ENCODE assay signal across 8 cellular contexts in genomic region chr6:26956078-26956600, GRCh38.
DNase-seq lines count a peak whose midpoint lies in the region; ATAC-seq, FAIRE-seq and TF ChIP-seq lines count a peak whose summit lies in the region.
"Not testable (repeated sequence)": the region's sequence is repeated elsewhere in the genome, so short reads cannot be mapped to it uniquely, and the experiment has no call there.

No MANE protein-coding gene starts in this region.

- H3K9ac ChIP-seq in GM23248, result peak overlapping the region; percentile 73; the same call in 1 of the 2 replicates
- peak overlapping the region in 3 of 4 experiments; percentile 29 to 82 (median 51); a peak in 4 of 7 replicates for H3K9ac ChIP-seq in H1 (replicated peaks in 1 of 4; ENCODE audit: extremely low read depth in 1 of 4, low read depth in 3 of 4, low read length in 3 of 4)
- H3K9ac ChIP-seq in skeletal muscle tissue (ENCODE audit: low read depth in 1 of 3, low read length in 3 of 3), result peak overlapping the region in 1 of 3 donors; percentile 8

- H3K27me3 Mint-ChIP-seq in activated T-cell treated with anti-CD3 and anti-CD28 coated beads, Interleukin-2, amount 50 U/mL, for 4 hours (ENCODE audit: low read depth), result not testable (repeated sequence)

- not testable (repeated sequence) for H3K36me3 Mint-ChIP-seq in activated T-cell treated with anti-CD3 and anti-CD28 coated beads, Interleukin-2, amount 50 U/mL, for 4 hours (ENCODE audit: insufficient read depth)

- H3K4me3 ChIP-seq in GM23248 (peak overlapping the region; percentile 85), SJSA1 (peak overlapping the region; percentile 49), H1 (ENCODE audit: extremely low read depth in 1 of 4, insufficient read depth in 2 of 4, low read depth in 3 of 4, low read length in 4 of 4) (peak overlapping the region; percentile 43 to 60 (median 43); a peak in 7 of 8 replicates), left lung (peak overlapping the region; percentile 40 to 60), skeletal muscle tissue (ENCODE audit: low read length in 3 of 3) (peak overlapping the region; percentile 63 to 67 (median 65)), aorta (ENCODE audit: low read length in 2 of 2) (peak overlapping the region; percentile 36 to 41)

- H3K79me1 ChIP-seq in H1 (ENCODE audit: low read depth, low read length), result not testable (repeated sequence)

- H3K4me1 ChIP-seq in GM23248 (ENCODE audit: insufficient read depth); SJSA1 (replicated peaks); H1 (replicated peaks in 1 of 4; ENCODE audit: control insufficient read depth in 3 of 4, insufficient read depth in 4 of 4, low read length in 3 of 4); left lung; skeletal muscle tissue (ENCODE audit: control insufficient read depth in 3 of 3, insufficient read depth in 3 of 3, low read length in 3 of 3); aorta (ENCODE audit: control insufficient read depth in 1 of 2, insufficient read depth in 2 of 2, low read length in 2 of 2): not testable (repeated sequence)

- H4K8ac ChIP-seq in H1 (ENCODE audit: extremely low read depth, insufficient read depth, low read length), result not testable (repeated sequence)

- H4K91ac ChIP-seq in H1 (replicated peaks; ENCODE audit: insufficient read length, low read length), result not testable (repeated sequence)

- not testable (repeated sequence) for TF ChIP-seq POLR2A in H1 (IDR thresholded peaks at IDR 0.05; ENCODE audit: control extremely low read depth in 1 of 2, low read depth in 2 of 2, low read length in 2 of 2)

- not testable (repeated sequence) for H2AK5ac ChIP-seq in H1 (ENCODE audit: low read depth, low read length)

- H2BK12ac ChIP-seq in H1 (ENCODE audit: low read depth, low read length), result not testable (repeated sequence)

- POLR2A ChIA-PET in H1 (lab: Charles Lee; ENCODE audit: partially characterized antibody), result interaction anchor here (1.1 kb wide), 1 partner anchor 191 kb away, joined by 4 read pairs; a partner anchor contains a TSS

- intact Hi-C loops in left lung (cut with DNase I); aorta (cut with DNase I): not testable (repeated sequence)

- DNase-seq in GM23248 (peak; percentile 57), NCI-H2081 (lab: John Stamatoyannopoulos, UW) (peak; percentile 74 to 92), SJSA1 (ENCODE audit: low read depth in 1 of 2, low spot score in 2 of 2) (peak; percentile 61 to 71), H1 (ENCODE audit: low read depth in 1 of 2, low spot score in 2 of 2) (peak; percentile 15 to 67), left lung (peak in 1 of 2 donors; percentile 32), aorta (peak in 1 of 2 donors; percentile 49)
- DNase-seq in activated T-cell treated with anti-CD3 and anti-CD28 coated beads, Interleukin-2, amount 50 U/mL, for 4 hours, result peak; percentile 27

- not testable (repeated sequence) for H3K4ac ChIP-seq in H1 (replicated peaks; ENCODE audit: insufficient read length, low read depth, low read length)

- H4K5ac ChIP-seq in H1 (ENCODE audit: insufficient read length, low read depth, low read length), result not testable (repeated sequence)

- not testable (repeated sequence) for TF ChIP-seq RAD21 in H1 (IDR thresholded peaks at IDR 0.05 in 1 of 2, conservative IDR thresholded peaks at IDR 0.05 in 1 of 2; ENCODE audit: low read depth in 2 of 2, low read length in 2 of 2)

- not testable (repeated sequence) for H3K9me3 ChIP-seq in GM23248 (ENCODE audit: low read depth); SJSA1 (replicated peaks); H1 (ENCODE audit: insufficient read depth in 2 of 2, low read depth in 1 of 2, low read length in 1 of 2); left lung; skeletal muscle tissue (ENCODE audit: control insufficient read depth in 3 of 3, low read length in 3 of 3); aorta (ENCODE audit: control insufficient read depth, low read length)

- peak overlapping the region; percentile 86 for H2AFZ ChIP-seq in GM23248
- H2AFZ ChIP-seq in H1 (ENCODE audit: low read length), result not testable (repeated sequence)

- H3F3A ChIP-seq in GM23248 (ENCODE audit: insufficient read depth), result not testable (repeated sequence)

- not testable (repeated sequence) for H2BK5ac ChIP-seq in H1 (ENCODE audit: low read depth, low read length)

- not testable (repeated sequence) for TF ChIP-seq CTCF in H1 (IDR thresholded peaks at IDR 0.05; ENCODE audit: control extremely low read depth in 1 of 3, insufficient read depth in 1 of 3, low read depth in 1 of 3, low read length in 3 of 3); left lung (IDR thresholded peaks at IDR 0.05)

- peak; percentile 23 to 68 for ATAC-seq in activated T-cell treated with anti-CD3 and anti-CD28 coated beads, Interleukin-2, amount 50 U/mL, for 4 hours
- ATAC-seq in left lung; aorta (ENCODE audit: low FRiP score): not testable (repeated sequence)

- 16 to 17% methylated on average over 6 of the region's 20 CpGs for WGBS in GM23248 (ENCODE audit: low coverage in 1 of 2, low lambda C conversion rate in 2 of 2, missing lambda C conversion rate in 2 of 2), 2 experiments
- WGBS in H1 (ENCODE audit: extremely low coverage in 1 of 2, insufficient coverage in 1 of 2, insufficient read length in 1 of 2, insufficient replicate concordance in 2 of 2, low coverage in 1 of 2, low lambda C conversion rate in 2 of 2, missing lambda C conversion rate in 1 of 2), 2 experiments, result 5% methylated on average over 5 of the region's 20 CpGs; no CpG with 5 or more reads in 1 of the 2 experiments
- WGBS in aorta, 2 donors, result 0 to 27% methylated on average over 5 to 16 of the region's 20 CpGs

- not testable (repeated sequence) for TF ChIP-seq EP300 in H1 (IDR thresholded peaks at IDR 0.05; ENCODE audit: borderline replicate concordance in 1 of 2, low read depth in 2 of 2, low read length in 2 of 2)

- H3K56ac ChIP-seq in H1 (replicated peaks; ENCODE audit: insufficient read length, low read depth, low read length), result not testable (repeated sequence)

- H3K9me3 Mint-ChIP-seq in activated T-cell treated with anti-CD3 and anti-CD28 coated beads, Interleukin-2, amount 50 U/mL, for 4 hours, result not testable (repeated sequence)

- H3K9me2 ChIP-seq in GM23248 (ENCODE audit: insufficient read depth), result not testable (repeated sequence)

- H3K4me3 Mint-ChIP-seq in activated T-cell treated with anti-CD3 and anti-CD28 coated beads, Interleukin-2, amount 50 U/mL, for 4 hours, result peak overlapping the region; percentile 84

- CTCF ChIA-PET in H1 (lab: Charles Lee; ENCODE audit: partially characterized antibody), result not testable (repeated sequence)

- H3K36me3 ChIP-seq in GM23248 (ENCODE audit: low read depth); SJSA1; H1 (ENCODE audit: control insufficient read depth in 2 of 4, insufficient read depth in 4 of 4, low read length in 3 of 4); left lung; skeletal muscle tissue (ENCODE audit: control insufficient read depth in 3 of 3, insufficient read depth in 3 of 3, low read length in 3 of 3); aorta (ENCODE audit: control insufficient read depth in 1 of 2, insufficient read depth in 2 of 2, low read length in 1 of 2): not testable (repeated sequence)

- not testable (repeated sequence) for H3K14ac ChIP-seq in H1 (ENCODE audit: insufficient read length)

- not testable (repeated sequence) for H3K79me2 ChIP-seq in GM23248 (ENCODE audit: insufficient read depth); H1 (ENCODE audit: control insufficient read depth in 1 of 2, insufficient read depth in 2 of 2, low read length in 2 of 2)

- in situ Hi-C loops in GM23248 (cut with MboI), result not testable (repeated sequence)

- H3K4me1 Mint-ChIP-seq in activated T-cell treated with anti-CD3 and anti-CD28 coated beads, Interleukin-2, amount 50 U/mL, for 4 hours (ENCODE audit: low read depth), result not testable (repeated sequence)

- H3K23me2 ChIP-seq in H1 (ENCODE audit: low read depth, low read length), result not testable (repeated sequence)

- H3K27ac ChIP-seq in GM23248 (0 out of 2 replicates have a peak overlapping the region, but pooled peaks have one; percentile 14), SJSA1 (0 out of 2 replicates have a peak overlapping the region, but pooled peaks have one; percentile 30), left lung (peak overlapping the region; percentile 84 to 86)
- not testable (repeated sequence) for H3K27ac ChIP-seq in H1 (ENCODE audit: low read depth, low read length); skeletal muscle tissue (ENCODE audit: low read depth, low read length); aorta (ENCODE audit: low read depth in 1 of 2, low read length in 2 of 2)

- FAIRE-seq in H1 (lab: Jason Lieb, UNC), result not testable (repeated sequence)

- H3K18ac ChIP-seq in H1 (ENCODE audit: extremely low read depth, low read length), result not testable (repeated sequence)

- H3K27me3 ChIP-seq in GM23248 (replicated peaks; ENCODE audit: insufficient read depth); SJSA1 (replicated peaks); H1 (replicated peaks in 1 of 4; ENCODE audit: control insufficient read depth in 3 of 4, extremely low read depth in 1 of 4, insufficient read depth in 3 of 4, low read length in 3 of 4); left lung; skeletal muscle tissue (ENCODE audit: control insufficient read depth in 3 of 3, insufficient read depth in 3 of 3, low read length in 3 of 3); aorta (ENCODE audit: control insufficient read depth in 1 of 2, insufficient read depth in 2 of 2, low read length in 1 of 2): not testable (repeated sequence)

- H2BK15ac ChIP-seq in H1 (ENCODE audit: low read length), result not testable (repeated sequence)

- peak overlapping the region; percentile 22 for H3K4me2 ChIP-seq in GM23248 (ENCODE audit: unreplicated experiment)
- peak overlapping the region in 1 of 2 experiments; percentile 42; a peak in 1 of 4 replicates for H3K4me2 ChIP-seq in H1 (ENCODE audit: insufficient read depth in 1 of 2, low read depth in 2 of 2, low read length in 2 of 2)

- H2BK120ac ChIP-seq in H1 (replicated peaks; ENCODE audit: low read depth, low read length), result not testable (repeated sequence)

- H3K23ac ChIP-seq in H1 (ENCODE audit: insufficient read length), result not testable (repeated sequence)

- not testable (repeated sequence) for H2BK20ac ChIP-seq in H1 (ENCODE audit: low read length)

- H4K20me1 ChIP-seq in GM23248 (ENCODE audit: insufficient read depth); H1 (replicated peaks in 1 of 2; ENCODE audit: control insufficient read depth in 1 of 2, insufficient read depth in 2 of 2, low read length in 2 of 2): not testable (repeated sequence)

TF ChIP-seq in H1, 55 proteins besides CTCF, POLR2A, EP300 and RAD21 (continues in another document):
- TF ChIP-seq TBP (IDR thresholded peaks at IDR 0.05; ENCODE audit: low read depth, low read length), result peak; percentile 68
